ENCODE assay signal across 23 cellular contexts in genomic region chr11:88305430-88305829, GRCh38.
"Had no signal": no experiment of that assay in that cellular context is flagged by ENCODE, and none has a peak within 500 bp of the region (broad histone marks: within the 10 kb centered on the region; RNA-seq: fewer than 3 reads in every experiment).

No MANE protein-coding gene starts in this region.

- H3K36me3 ChIP-seq: sigmoid colon had no signal

- H3K4me3 Mint-ChIP-seq: activated B cell treated with CpG ODN at 0.5 μM for 24 hours; activated CD8-positive, alpha-beta T cell treated with anti-CD3 and anti-CD28 coated beads, Interleukin-2, amount 10 ng/mL, durations not matched to agents 7 days and 5 days; activated naive CD8-positive, alpha-beta T cell treated with anti-CD3 and anti-CD28 coated beads for 36 hours; endodermal cell; mesothelial cell of epicardium; nephron progenitor cell; stimulated activated memory B cell treated with anti-CD40 and anti-IgM and Interleukin-4, amounts not matched to agents 10 μg/mL and 1 μg/mL and 100 μg/mL, for 72 hours; type B pancreatic cell had no signal

- H3K4me1 ChIP-seq: body of pancreas had no signal

- H3K27ac ChIP-seq: body of pancreas, dorsolateral prefrontal cortex, epithelial cell of prostate, sigmoid colon, spleen, testis had no signal

- H3K27ac Mint-ChIP-seq: activated B cell treated with CpG ODN at 0.5 μM for 24 hours; activated naive CD8-positive, alpha-beta T cell treated with anti-CD3 and anti-CD28 coated beads for 36 hours; endodermal cell; mesothelial cell of epicardium; nephron progenitor cell; stimulated activated memory B cell treated with anti-CD40 and anti-IgM and Interleukin-4, amounts not matched to agents 10 μg/mL and 1 μg/mL and 100 μg/mL, for 72 hours; type B pancreatic cell had no signal

- H3K27me3 Mint-ChIP-seq: activated B cell treated with CpG ODN at 0.5 μM for 24 hours; activated naive CD8-positive, alpha-beta T cell treated with anti-CD3 and anti-CD28 coated beads for 36 hours; stimulated activated memory B cell treated with anti-CD40 and anti-IgM and Interleukin-4, amounts not matched to agents 10 μg/mL and 1 μg/mL and 100 μg/mL, for 72 hours had no signal

- FAIRE-seq: kidney had no signal

- H3K4me3 ChIP-seq: body of pancreas, dorsolateral prefrontal cortex, lung, sigmoid colon, spleen, testis had no signal

- ATAC-seq: activated CD8-positive, alpha-beta T cell treated with anti-CD3 and anti-CD28 coated beads, Interleukin-2, amount 10 ng/mL, durations not matched to agents 7 days and 5 days; body of pancreas; left lobe of liver; stimulated activated memory B cell treated with anti-CD40 and anti-IgM and Interleukin-4, amounts not matched to agents 10 μg/mL and 1 μg/mL and 100 μg/mL, for 72 hours had no signal

- H3K9me3 ChIP-seq: body of pancreas, sigmoid colon, spleen, testis had no signal

- H3K9me3 Mint-ChIP-seq: activated B cell treated with CpG ODN at 0.5 μM for 24 hours; activated naive CD8-positive, alpha-beta T cell treated with anti-CD3 and anti-CD28 coated beads for 36 hours; endodermal cell; stimulated activated memory B cell treated with anti-CD40 and anti-IgM and Interleukin-4, amounts not matched to agents 10 μg/mL and 1 μg/mL and 100 μg/mL, for 72 hours had no signal

- H3K27me3 ChIP-seq: body of pancreas, dorsolateral prefrontal cortex, sigmoid colon, spleen, testis had no signal

- H3K4me1 Mint-ChIP-seq: nephron progenitor cell had no signal

- DNase-seq: activated B cell treated with CpG ODN at 0.5 μM for 24 hours; activated CD4-positive, alpha-beta T cell treated with anti-CD3 and anti-CD28 coated beads for 48 hours; activated CD8-positive, alpha-beta memory T cell treated with anti-CD3 and anti-CD28 coated beads, Interleukin-2, amount 50 U/mL, for 48 hours; activated CD8-positive, alpha-beta T cell treated with anti-CD3 and anti-CD28 coated beads, Interleukin-2, amount 10 ng/mL, durations not matched to agents 7 days and 5 days; activated naive CD4-positive, alpha-beta T cell; activated naive CD8-positive, alpha-beta T cell treated with anti-CD3 and anti-CD28 coated beads for 36 hours; body of pancreas; dorsolateral prefrontal cortex; endodermal cell; foreskin melanocyte; kidney; nephron progenitor cell; nucleus accumbens; sigmoid colon; spleen; stimulated activated CD4-positive, alpha-beta T cell treated with anti-CD3 and anti-CD28 coated beads, Interleukin-4, amount 100 ng/mL, for 4 hours; testis had no signal
